8 cellular contexts compared by ENCODE assay signal in genomic region chr7:82443044-82443800, GRCh38. TPM values are rescaled to one million over a fixed set of nuclear protein-coding genes. Genes with fewer than 3 reads are reported as not detected.
A peak's percentile ranks its signal among the peaks of the same experiment; 100 is the strongest.
DNase-seq lines count a peak whose midpoint lies in the region; ATAC-seq and TF ChIP-seq lines count a peak whose summit lies in the region.

TSS of gene CACNA2D1 (minus strand) at chr7:82443777.

- peaks cover 7% of the 10 kb centered on the region for H3K4me1 Mint-ChIP-seq in activated naive CD8-positive, alpha-beta T cell (ENCODE audit: low read depth)

- H3K4me1 ChIP-seq in HUES6 (ENCODE audit: control insufficient read depth, insufficient read depth, low read length) (peaks cover 34% of the 10 kb centered on the region), osteoblast (ENCODE audit: insufficient read depth, low read length) (peaks cover 18% of the 10 kb centered on the region)

- 0 out of 2 replicates have a peak, but pooled peaks cover 3% of the 10 kb centered on the region for H3K27me3 ChIP-seq in HUES6 (ENCODE audit: control insufficient read depth, insufficient read depth, low read length)
- no peaks in the 10 kb centered on the region for H3K27me3 ChIP-seq in osteoblast (ENCODE audit: insufficient read depth, low read length)

- H3K79me2 ChIP-seq in osteoblast (ENCODE audit: insufficient read depth, low read length), result peaks cover 47% of the 10 kb centered on the region

- H4K20me1 ChIP-seq in osteoblast (ENCODE audit: insufficient read depth, low read length), result peaks cover 27% of the 10 kb centered on the region

- H3K27me3 Mint-ChIP-seq in activated naive CD8-positive, alpha-beta T cell, result peaks cover 30% of the 10 kb centered on the region

- intact Hi-C loops in Right ventricle myocardium inferior (cut with DNase I), result loop anchor here (2.0 to 10.0 kb wide), 3 partner anchors 128 to 388 kb away; no protein-coding TSS in a partner anchor

- peak within 1 kb of the TSS; percentile 94 for H3K4me3 ChIP-seq in HUES6 (ENCODE audit: low read depth, low read length)
- peak within 1 kb of the TSS; percentile 94 for H3K4me3 ChIP-seq in osteoblast (ENCODE audit: insufficient read depth, low read length)

- H3K27ac Mint-ChIP-seq in activated naive CD8-positive, alpha-beta T cell, result no peak within 1 kb of the TSS

- H2AFZ ChIP-seq in osteoblast (ENCODE audit: low read length), result peak within 1 kb of the TSS; percentile 77

- H3K4me3 Mint-ChIP-seq in activated naive CD8-positive, alpha-beta T cell, result peak within 1 kb of the TSS; percentile 72

- peak; percentile 67 for ATAC-seq in Right ventricle myocardium inferior

- no peaks in the 10 kb centered on the region for H3K36me3 Mint-ChIP-seq in activated naive CD8-positive, alpha-beta T cell

- TF ChIP-seq CTCF in osteoblast (IDR thresholded peaks at IDR 0.05; ENCODE audit: extremely low read depth, low read depth, low read length), result no peak

- no peaks in the 10 kb centered on the region for H3K9me3 Mint-ChIP-seq in activated naive CD8-positive, alpha-beta T cell (ENCODE audit: low read depth)

- H3K4me2 ChIP-seq in osteoblast (ENCODE audit: insufficient read depth, low read length), result peak within 1 kb of the TSS; percentile 96

- DNase-seq in NCI-H2029 (lab: John Stamatoyannopoulos, UW) (peak; percentile 48), NCI-H2029 treated with DMSO at 0.1 percent for 48 hours (lab: John Stamatoyannopoulos, UW) (no peak), Right ventricle myocardium inferior (ENCODE audit: missing footprints) (no peak), osteoblast (ENCODE audit: insufficient read length, low spot score, missing footprints) (peak; percentile 77)
- no peak for DNase-seq in stimulated activated CD4-positive, alpha-beta T cell treated with anti-CD3 and anti-CD28 coated beads, Interleukin-2, amount 100 ng/mL, for 48 hours
- DNase-seq in central memory CD4-positive, alpha-beta T cell, result no peak

- H3K27ac ChIP-seq in HUES6 (ENCODE audit: low read depth, low read length) (peak within 1 kb of the TSS; percentile 97), osteoblast (ENCODE audit: low read depth, low read length) (peak within 1 kb of the TSS; percentile 63)

- peak within 1 kb of the TSS; percentile 98 for H3K9ac ChIP-seq in HUES6 (ENCODE audit: low read length)

- H3K9me3 ChIP-seq in HUES6 (ENCODE audit: control insufficient read depth, insufficient read depth, low read depth, low read length), result no peaks in the 10 kb centered on the region
- H3K9me3 ChIP-seq in osteoblast (ENCODE audit: low read depth, low read length), result no peaks in the 10 kb centered on the region

- no peaks in the 10 kb centered on the region for H3K36me3 ChIP-seq in HUES6 (ENCODE audit: control insufficient read depth, insufficient read depth, low read length)
- H3K36me3 ChIP-seq in osteoblast (ENCODE audit: insufficient read depth, low read length), result no peaks in the 10 kb centered on the region

RNA-seq across cellular contexts. Expression of gene CACNA2D1, which starts in this region (rescaled TPM):
- 46.1 TPM for total RNA-seq in Right ventricle myocardium inferior
- 113 and 145 TPM in 2 replicates for total RNA-seq in osteoblast

Comparison
In these comparisons a context has a peak if more than half of its experiments do, and no peak if none do; other contexts are left out.
1. DNase-seq: peak in NCI-H2029 (single experiment) and osteoblast (single experiment); none in NCI-H2029 treated with DMSO at 0.1 percent for 48 hours (single experiment), Right ventricle myocardium inferior (single experiment), stimulated activated CD4-positive, alpha-beta T cell treated with anti-CD3 and anti-CD28 coated beads, Interleukin-2, amount 100 ng/mL, for 48 hours (0 of 2) and central memory CD4-positive, alpha-beta T cell (single experiment).